8 cellular contexts compared by ENCODE assay signal in the genomic region with DNA sequence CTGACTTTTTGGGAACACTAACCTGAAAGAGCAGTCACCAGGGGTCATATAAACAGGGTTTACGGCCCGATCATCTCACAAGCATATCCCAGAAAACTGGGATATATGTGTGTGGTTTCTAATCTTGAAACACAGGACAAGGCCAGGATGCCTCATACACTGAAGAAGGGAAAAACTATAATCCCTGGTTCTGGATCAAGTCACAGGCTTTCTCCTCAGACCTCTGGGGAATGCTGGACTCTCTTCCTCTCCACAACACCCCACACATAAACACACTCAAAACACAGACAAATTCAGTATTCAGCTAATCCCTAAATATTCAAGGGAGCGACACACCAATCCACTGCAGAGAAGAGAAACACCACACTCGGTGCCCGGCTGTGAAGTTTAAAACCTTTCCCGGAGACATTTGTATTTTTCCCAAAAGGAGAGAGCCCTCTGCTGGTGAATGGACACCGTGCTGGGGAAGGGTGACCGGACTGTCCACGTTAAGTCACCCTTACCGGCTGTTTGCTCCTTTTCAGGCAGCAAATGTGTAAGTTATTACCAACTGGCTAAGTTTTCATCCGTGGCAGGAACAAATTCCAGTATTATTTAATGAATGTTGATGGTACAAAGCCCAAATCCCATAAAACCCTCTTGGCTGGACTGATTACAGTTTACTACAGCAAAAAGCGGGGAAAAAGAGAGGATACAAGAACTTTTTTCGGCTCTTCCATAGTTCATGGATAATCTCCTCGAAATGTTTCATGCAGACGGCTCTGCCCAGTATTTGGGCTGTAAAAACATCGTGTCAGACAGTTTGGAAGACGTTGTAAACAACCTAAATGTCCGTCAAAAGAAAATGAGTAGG.
DNase-seq lines count a peak whose midpoint lies in the region; ATAC-seq and TF ChIP-seq lines count a peak whose summit lies in the region.

No MANE protein-coding gene starts in this region.

- no peak overlapping the region for H2BK20ac ChIP-seq in H9 (ENCODE audit: low read depth, low read length, poor library complexity, severe bottlenecking)

- H2AFZ ChIP-seq in H9 (ENCODE audit: low read length): peak overlapping the region; percentile 15

- no peaks in the 10 kb centered on the region for H3K9me3 Mint-ChIP-seq in H9
- H3K9me3 Mint-ChIP-seq in natural killer cell: no peaks in the 10 kb centered on the region

- H3K4ac ChIP-seq in H9 (ENCODE audit: low read depth, low read length): no peak overlapping the region

- H3K27me3 Mint-ChIP-seq in H9 (ENCODE audit: low read depth): no peaks in the 10 kb centered on the region; the same call in 1 of the 2 replicates
- H3K27me3 Mint-ChIP-seq in natural killer cell (ENCODE audit: low read depth in 2 of 2): no peaks in the 10 kb centered on the region

- no peak overlapping the region for H2BK12ac ChIP-seq in H9 (ENCODE audit: insufficient read length, low read depth, low read length)

- H3K23me2 ChIP-seq in H9 (ENCODE audit: insufficient read length, low read depth, low read length, poor library complexity, severe bottlenecking): no peaks in the 10 kb centered on the region

- no peak overlapping the region for H2BK15ac ChIP-seq in H9 (ENCODE audit: low read depth, low read length)

- no peak overlapping the region for H3K56ac ChIP-seq in H9 (ENCODE audit: insufficient read length, low read depth, low read length)

- no CpG with 5 or more reads among the region's 18 CpGs for WGBS in H9 (ENCODE audit: extremely low coverage, insufficient read length, low lambda C conversion rate)

- H3K9me3 ChIP-seq in H9 (ENCODE audit: control insufficient read depth, low read depth, low read length): no peaks in the 10 kb centered on the region

- no peak overlapping the region for H2BK5ac ChIP-seq in H9 (ENCODE audit: insufficient read length, low read length)

- TF ChIP-seq CTCF in H9 (conservative IDR thresholded peaks at IDR 0.05) (peak; percentile 93), natural killer cell (IDR thresholded peaks at IDR 0.05) (no peak)

- H3K27ac Mint-ChIP-seq in H9: peak overlapping the region in 2 of 3 experiments; percentile 6 to 76; a peak in 2 of 7 replicates
- no peak overlapping the region for H3K27ac Mint-ChIP-seq in natural killer cell

- H3K14ac ChIP-seq in H9 (ENCODE audit: insufficient read depth, low read length): no peak overlapping the region

- no peak overlapping the region for H2BK120ac ChIP-seq in H9 (ENCODE audit: low read depth, low read length, poor library complexity, severe bottlenecking)

- H4K91ac ChIP-seq in H9 (ENCODE audit: insufficient read length, low read depth, low read length): no peak overlapping the region

- DNase-seq in COLO668 (lab: John Stamatoyannopoulos, UW; ENCODE audit: unreplicated experiment) (peak; percentile 55), H9 (peak; percentile 75), NOMO-1 treated with DMSO at 0.1 percent for 48 hours (lab: John Stamatoyannopoulos, UW; ENCODE audit: unreplicated experiment) (peak; percentile 5), cerebellar cortex (ENCODE audit: low spot score) (peak; percentile 75), left colon (peak; percentile 48 to 68), substantia nigra (lab: John Stamatoyannopoulos, UW) (peak in 40 of 49 donors; percentile 11 to 69 (median 44)), natural killer cell (no peak)

- peaks cover 4 to 5% of the 10 kb centered on the region in 2 experiments for H3K4me1 Mint-ChIP-seq in H9
- no peaks in the 10 kb centered on the region for H3K4me1 Mint-ChIP-seq in natural killer cell

- H2AK5ac ChIP-seq in H9 (ENCODE audit: insufficient read length, low read length): no peak overlapping the region

- H3K4me1 ChIP-seq in H9 (ENCODE audit: insufficient read depth, low read length): no peaks in the 10 kb centered on the region

- no peak overlapping the region for H4K5ac ChIP-seq in H9 (ENCODE audit: insufficient read length, low read depth, low read length)

- ATAC-seq in left colon: peak; percentile 83
- ATAC-seq in natural killer cell: no peak
- ATAC-seq in HG02571 (IDR thresholded peaks at IDR 0.05; ENCODE audit: unreplicated experiment): no peak

- no peak overlapping the region for H3K4me3 Mint-ChIP-seq in H9
- no peak overlapping the region for H3K4me3 Mint-ChIP-seq in natural killer cell

- H3T11ph ChIP-seq in H9 (ENCODE audit: low read length): no peak overlapping the region

- H3K79me2 ChIP-seq in H9 (ENCODE audit: insufficient read depth, low read length): no peaks in the 10 kb centered on the region

- no peaks in the 10 kb centered on the region for H3K27me3 ChIP-seq in H9 (ENCODE audit: insufficient read depth, low read length)

- no peak overlapping the region for H3K4me2 ChIP-seq in H9 (ENCODE audit: insufficient read depth, insufficient read length, low read length)

- H3K27ac ChIP-seq in H9 (ENCODE audit: insufficient read length, low read depth, low read length): no peak overlapping the region
- no peak overlapping the region for H3K27ac ChIP-seq in substantia nigra (ENCODE audit: low read depth, low read length, poor library complexity, severe bottlenecking)

- H4K20me1 ChIP-seq in H9 (ENCODE audit: control insufficient read depth, insufficient read depth, insufficient read length): no peaks in the 10 kb centered on the region

- H4K8ac ChIP-seq in H9 (replicated peaks; ENCODE audit: insufficient read length, low read depth, low read length): no peak overlapping the region

- H3K18ac ChIP-seq in H9 (ENCODE audit: insufficient read length, low read depth, low read length): no peak overlapping the region

- intact Hi-C loops in left colon (cut with DNase I, micrococcal nuclease): loop anchor here in 1 of 2 donors (10.0 kb wide), 1 partner anchor 668 kb away; no protein-coding TSS in a partner anchor
- intact Hi-C loops in natural killer cell (cut with micrococcal nuclease): loop anchor here (5.0 kb wide), 1 partner anchor 676 kb away; no protein-coding TSS in a partner anchor

- H3K23ac ChIP-seq in H9 (ENCODE audit: insufficient read length, low read depth, low read length): no peak overlapping the region

- H3K9ac ChIP-seq in H9 (ENCODE audit: extremely low read depth, insufficient read length, low read length): no peak overlapping the region

- H3K79me1 ChIP-seq in H9 (ENCODE audit: insufficient read depth, low read depth, low read length, poor library complexity, severe bottlenecking): no peaks in the 10 kb centered on the region

- H3K36me3 Mint-ChIP-seq in H9 (ENCODE audit: insufficient read depth in 1 of 3, low read depth in 3 of 3) (no peaks in the 10 kb centered on the region), natural killer cell (no peaks in the 10 kb centered on the region)

Comparison
In these comparisons a context has a peak if more than half of its experiments do, and no peak if none do; other contexts are left out.
1. H3K27ac Mint-ChIP-seq: peak in H9 (2 of 3); none in natural killer cell (0 of 2).